Comparison of ENCODE assay signal across 1 cellular context in genomic region chrX:119387426-119387825, GRCh38. TPM values are rescaled to one million over a fixed set of nuclear protein-coding genes. Genes with fewer than 3 reads are reported as not detected.
"Had no signal": no experiment of that assay in that cellular context is flagged by ENCODE, and none has a peak within 500 bp of the region (broad histone marks: within the 10 kb centered on the region; RNA-seq: fewer than 3 reads in every experiment).

No MANE protein-coding gene starts in this region.

RNA-seq across cellular contexts. Expression of gene SLC25A43, which starts 11.7 kb away (rescaled TPM):
- total RNA-seq: SJCRH30 had no signal
